8 cellular contexts compared by ENCODE assay signal in genomic region chr6:29649701-29650673, GRCh38. TPM values are rescaled to one million over a fixed set of nuclear protein-coding genes. Genes with fewer than 3 reads are reported as not detected.
A peak's percentile ranks its signal among the peaks of the same experiment; 100 is the strongest.
DNase-seq lines count a peak whose midpoint lies in the region; ATAC-seq and TF ChIP-seq lines count a peak whose summit lies in the region.

No MANE protein-coding gene starts in this region.

- DNase-seq in AML-193 (lab: John Stamatoyannopoulos, UW) (peak; percentile 99), NCI-H446 (lab: John Stamatoyannopoulos, UW) (peak; percentile 96 to 97), chondrocyte (ENCODE audit: low spot score) (peak; percentile 96), kidney glomerular epithelial cell (lab: John Stamatoyannopoulos, UW) (peak; percentile 91)
- DNase-seq in activated CD4-positive, CD25-positive, alpha-beta regulatory T cell treated with anti-CD3 and anti-CD28 coated beads, Interleukin-2, amount 50 U/mL, for 72 hours = peak; percentile 94
- peak; percentile 92 for DNase-seq in stimulated activated CD4-positive, alpha-beta T cell treated with anti-CD3 and anti-CD28 coated beads, Interleukin-1b, Interleukin-23, amount 100 ng/mL, for 1 hour (ENCODE audit: low read depth in 2 of 2)

- H3K9me3 Mint-ChIP-seq in chondrocyte (ENCODE audit: low read depth) = no peaks in the 10 kb centered on the region

- peaks cover 11% of the 10 kb centered on the region for H3K4me1 Mint-ChIP-seq in chondrocyte (ENCODE audit: low read depth)

- TF ChIP-seq CTCF in chondrocyte (IDR thresholded peaks at IDR 0.05) = peak; percentile 89

- no peaks in the 10 kb centered on the region for H3K36me3 Mint-ChIP-seq in chondrocyte (ENCODE audit: low read depth)

- peak overlapping the region; percentile 73 for H3K4me3 Mint-ChIP-seq in chondrocyte (ENCODE audit: unreplicated experiment)

- ATAC-seq in GM19035 (IDR thresholded peaks at IDR 0.05; ENCODE audit: unreplicated experiment) (peak; percentile 96), HG03354 (IDR thresholded peaks at IDR 0.05; ENCODE audit: poor library complexity, severe bottlenecking, unreplicated experiment) (peak; percentile 97)

- no peaks in the 10 kb centered on the region for H3K27me3 Mint-ChIP-seq in chondrocyte (ENCODE audit: low read depth)

- H3K27ac Mint-ChIP-seq in chondrocyte (ENCODE audit: unreplicated experiment) = peak overlapping the region; percentile 88

RNA-seq across cellular contexts. Expression of gene MOG, which starts 6.9 kb away (rescaled TPM):
- total RNA-seq in chondrocyte = 0.82 TPM in 1 of 3 replicates, not detected in the others

RNA-seq across cellular contexts. Expression of gene GABBR1, which starts 17.0 kb away (rescaled TPM):
- total RNA-seq in chondrocyte = 46.6 to 62.4 TPM (median 50.7 TPM) in 3 replicates

RNA-seq across cellular contexts. Expression of gene ZFP57, which starts 31.0 kb away (rescaled TPM):
- not detected in 3 replicates for total RNA-seq in chondrocyte

Comparison
In these comparisons a context has a peak if more than half of its experiments do, and no peak if none do; other contexts are left out.
1. Peak in every context shown above with its lines: DNase-seq and ATAC-seq.